In the genomic region with DNA sequence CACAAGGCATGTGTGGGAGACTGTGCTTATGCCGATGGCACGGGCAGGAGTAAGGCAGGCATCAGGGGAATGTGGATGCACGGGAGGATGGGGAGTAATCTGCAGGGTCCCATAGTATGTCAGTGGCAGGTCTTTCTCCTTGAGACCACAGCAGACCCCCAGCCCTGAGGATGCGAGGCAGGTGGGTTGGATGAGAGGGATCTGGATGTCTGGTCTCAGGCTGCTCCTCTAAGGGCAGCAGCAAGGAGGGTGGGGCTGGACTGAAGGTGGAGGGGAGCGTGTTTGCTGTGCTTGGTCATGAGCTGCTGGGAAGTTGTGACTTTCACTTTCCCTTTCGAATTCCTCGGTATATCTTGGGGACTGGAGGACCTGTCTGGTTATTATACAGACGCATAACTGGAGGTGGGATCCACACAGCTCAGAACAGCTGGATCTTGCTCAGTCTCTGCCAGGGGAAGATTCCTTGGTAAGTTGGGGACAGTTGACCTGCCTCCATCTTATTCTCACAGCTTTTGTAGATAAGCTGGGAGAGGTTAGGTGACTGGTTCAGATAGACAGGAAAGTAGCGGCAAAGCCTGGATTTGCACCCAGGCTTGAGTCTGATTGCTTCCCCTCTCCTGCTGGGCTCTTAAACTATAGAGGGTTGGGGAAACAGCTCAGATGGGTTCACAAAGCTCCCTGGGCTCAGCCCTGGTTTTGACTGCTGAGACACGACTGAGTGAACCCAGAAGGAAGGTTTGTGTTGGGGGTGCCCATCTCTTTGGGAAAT, we compare ENCODE assay signal across 9 cellular contexts. TPM values are rescaled to one million over a fixed set of nuclear protein-coding genes. Genes with fewer than 3 reads are reported as not detected.
DNase-seq lines count a peak whose midpoint lies in the region; ATAC-seq and TF ChIP-seq lines count a peak whose summit lies in the region.
"Had no signal": no experiment of that assay in that cellular context is flagged by ENCODE, and none has a peak within 500 bp of the region (broad histone marks: within the 10 kb centered on the region; RNA-seq: fewer than 3 reads in every experiment).

A gene with protein sequence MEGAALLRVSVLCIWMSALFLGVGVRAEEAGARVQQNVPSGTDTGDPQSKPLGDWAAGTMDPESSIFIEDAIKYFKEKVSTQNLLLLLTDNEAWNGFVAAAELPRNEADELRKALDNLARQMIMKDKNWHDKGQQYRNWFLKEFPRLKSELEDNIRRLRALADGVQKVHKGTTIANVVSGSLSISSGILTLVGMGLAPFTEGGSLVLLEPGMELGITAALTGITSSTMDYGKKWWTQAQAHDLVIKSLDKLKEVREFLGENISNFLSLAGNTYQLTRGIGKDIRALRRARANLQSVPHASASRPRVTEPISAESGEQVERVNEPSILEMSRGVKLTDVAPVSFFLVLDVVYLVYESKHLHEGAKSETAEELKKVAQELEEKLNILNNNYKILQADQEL (plus strand): TSS at position 380 of the 769 bp plus-strand sequence. CDS start 1,823 bp downstream, outside the sequence.

- peak; percentile 40 for DNase-seq in GM06990 (ENCODE audit: extremely low read depth, insufficient read length)
- DNase-seq in activated B cell treated with CpG ODN at 0.5 μM for 24 hours = peak; percentile 26
- DNase-seq in effector memory CD8-positive, alpha-beta T cell = peak; percentile 26 to 50 (median 38)
- peak; percentile 40 for DNase-seq in naive B cell
- peak in 1 of 2 donors; percentile 93 for DNase-seq in vagina (ENCODE audit: extremely low spot score in 2 of 2)
- no peak for DNase-seq in activated CD4-positive, CD25-positive, alpha-beta regulatory T cell (lab: John Stamatoyannopoulos, UW)
- DNase-seq in iPS-NIHi11 (ENCODE audit: low spot score) = no peak

- POLR2A ChIA-PET in activated B cell treated with CpG ODN at 0.5 μM for 24 hours (lab: Charles Lee) = interaction anchor here (1.0 to 3.2 kb wide), 3 partner anchors 9 to 229 kb away, joined by 5 to 13 read pairs (median 6); a partner anchor contains a TSS

- H3K4me3 Mint-ChIP-seq in activated B cell treated with CpG ODN at 0.5 μM for 24 hours = peak within 1 kb of the TSS; percentile 91
- peak within 1 kb of the TSS; percentile 87 to 98 for H3K4me3 Mint-ChIP-seq in effector memory CD8-positive, alpha-beta T cell
- H3K4me3 Mint-ChIP-seq in naive B cell = peak within 1 kb of the TSS; percentile 80 to 98 (median 94)

- peaks cover 7% of the 10 kb centered on the region for H3K9me3 Mint-ChIP-seq in activated B cell treated with CpG ODN at 0.5 μM for 24 hours
- H3K9me3 Mint-ChIP-seq in effector memory CD8-positive, alpha-beta T cell = no peaks in the 10 kb centered on the region
- H3K9me3 Mint-ChIP-seq in naive B cell = peaks cover 0 to 5% (median 0%) of the 10 kb centered on the region in 7 donors

- H3K4me1 Mint-ChIP-seq in activated B cell treated with CpG ODN at 0.5 μM for 24 hours = peaks cover 26% of the 10 kb centered on the region
- peaks cover 48 to 58% of the 10 kb centered on the region in 2 donors for H3K4me1 Mint-ChIP-seq in effector memory CD8-positive, alpha-beta T cell (ENCODE audit: low read depth in 2 of 2)
- H3K4me1 Mint-ChIP-seq in naive B cell = peaks cover 18 to 35% (median 20%) of the 10 kb centered on the region in 3 donors

- intact Hi-C loops in activated B cell treated with CpG ODN at 0.5 μM for 24 hours (cut with micrococcal nuclease) = loop anchor here (2.0 kb wide), 1 partner anchor 14 kb away; a partner anchor contains a TSS
- intact Hi-C loops in vagina (cut with DNase I) = no loop called here

- ATAC-seq in HG02759 (IDR thresholded peaks at IDR 0.05; ENCODE audit: unreplicated experiment) (peak; percentile 76), activated B cell treated with CpG ODN at 0.5 μM for 24 hours (ENCODE audit: low read depth) (peak; percentile 94), naive B cell (ENCODE audit: low read depth in 2 of 2) (peak; percentile 95 to 96)
- peak; percentile 97 for ATAC-seq in effector memory CD8-positive, alpha-beta T cell (replicated peaks)

- H3K27ac Mint-ChIP-seq in activated B cell treated with CpG ODN at 0.5 μM for 24 hours (peak within 1 kb of the TSS; percentile 86), naive B cell (peak within 1 kb of the TSS; percentile 88 to 97 (median 93))
- H3K27ac Mint-ChIP-seq in effector memory CD8-positive, alpha-beta T cell = peak within 1 kb of the TSS; percentile 97 to 99

- no peaks in the 10 kb centered on the region for H3K9me3 ChIP-seq in vagina

- H3K4me1 ChIP-seq in vagina = peaks cover 37% of the 10 kb centered on the region

- H3K27me3 ChIP-seq in GM06990 (replicated peaks; ENCODE audit: control insufficient read depth, insufficient read depth, low read length) = no peaks in the 10 kb centered on the region
- no peaks in the 10 kb centered on the region for H3K27me3 ChIP-seq in vagina

- peaks cover 13% of the 10 kb centered on the region for H3K36me3 Mint-ChIP-seq in activated B cell treated with CpG ODN at 0.5 μM for 24 hours (ENCODE audit: low read depth)
- H3K36me3 Mint-ChIP-seq in effector memory CD8-positive, alpha-beta T cell (ENCODE audit: insufficient read depth) = peaks cover 14% of the 10 kb centered on the region
- peaks cover 0 to 2% of the 10 kb centered on the region in 2 donors for H3K36me3 Mint-ChIP-seq in naive B cell

- CTCF ChIA-PET in activated B cell treated with CpG ODN at 0.5 μM for 24 hours (lab: Charles Lee) = interaction anchor here (1.5 to 2.1 kb wide), 2 partner anchors 13 to 25 kb away, joined by 7 to 10 read pairs; a partner anchor contains a TSS

- peak within 1 kb of the TSS; percentile 82 for H3K27ac ChIP-seq in vagina
- H3K27ac ChIP-seq: SK-N-MC had no signal

- no peak for TF ChIP-seq POLR2A in vagina (IDR thresholded peaks at IDR 0.05)

- H3K36me3 ChIP-seq in GM06990 (ENCODE audit: control insufficient read depth, insufficient read depth, low read length) = peaks cover 2% of the 10 kb centered on the region; the same call in 1 of the 2 replicates
- H3K36me3 ChIP-seq in vagina = no peaks in the 10 kb centered on the region

- H3K4me3 ChIP-seq in GM06990 (replicated peaks; ENCODE audit: low read depth, low read length) (peak within 1 kb of the TSS; percentile 82), vagina (peak within 1 kb of the TSS; percentile 38 to 55)
- H3K4me3 ChIP-seq: SK-N-MC had no signal

- no peaks in the 10 kb centered on the region for H3K27me3 Mint-ChIP-seq in activated B cell treated with CpG ODN at 0.5 μM for 24 hours
- H3K27me3 Mint-ChIP-seq in effector memory CD8-positive, alpha-beta T cell = no peaks in the 10 kb centered on the region
- no peaks in the 10 kb centered on the region for H3K27me3 Mint-ChIP-seq in naive B cell

- no peak for TF ChIP-seq CTCF in GM06990 (IDR thresholded peaks at IDR 0.05; ENCODE audit: insufficient read depth, low read length, poor library complexity, severe bottlenecking)
- TF ChIP-seq CTCF in activated B cell treated with CpG ODN at 0.5 μM for 24 hours (IDR thresholded peaks at IDR 0.05) = no peak
- TF ChIP-seq CTCF in vagina (IDR thresholded peaks at IDR 0.05) = no peak

RNA-seq across cellular contexts. Expression of the gene that starts here (rescaled TPM):
- total RNA-seq in activated B cell treated with CpG ODN at 0.5 μM for 24 hours = 10.4 and 10.7 TPM in 2 replicates
- polyA plus RNA-seq in naive B cell (ENCODE audit: low read depth in 6 of 6) = 1 to 10 TPM in 4 of 6 donors, under 1 TPM in 1, not detected in 1; 0.71 to 4.2 (median 2.6) TPM
- 28.5 TPM for total RNA-seq in vagina

Comparison
In these comparisons a context has a peak if more than half of its experiments do, and no peak if none do; other contexts are left out.
1. DNase-seq: peak in GM06990 (single experiment), activated B cell treated with CpG ODN at 0.5 μM for 24 hours (single experiment), effector memory CD8-positive, alpha-beta T cell (3 of 3) and naive B cell (single experiment); none in activated CD4-positive, CD25-positive, alpha-beta regulatory T cell (0 of 4) and iPS-NIHi11 (single experiment).
2. Peak in every context shown above with its lines, with median percentiles within 50 percentile points of each other: ATAC-seq, H3K27ac Mint-ChIP-seq and H3K4me3 Mint-ChIP-seq.